Comparison of ENCODE assay signal across 8 cellular contexts in the genomic region with DNA sequence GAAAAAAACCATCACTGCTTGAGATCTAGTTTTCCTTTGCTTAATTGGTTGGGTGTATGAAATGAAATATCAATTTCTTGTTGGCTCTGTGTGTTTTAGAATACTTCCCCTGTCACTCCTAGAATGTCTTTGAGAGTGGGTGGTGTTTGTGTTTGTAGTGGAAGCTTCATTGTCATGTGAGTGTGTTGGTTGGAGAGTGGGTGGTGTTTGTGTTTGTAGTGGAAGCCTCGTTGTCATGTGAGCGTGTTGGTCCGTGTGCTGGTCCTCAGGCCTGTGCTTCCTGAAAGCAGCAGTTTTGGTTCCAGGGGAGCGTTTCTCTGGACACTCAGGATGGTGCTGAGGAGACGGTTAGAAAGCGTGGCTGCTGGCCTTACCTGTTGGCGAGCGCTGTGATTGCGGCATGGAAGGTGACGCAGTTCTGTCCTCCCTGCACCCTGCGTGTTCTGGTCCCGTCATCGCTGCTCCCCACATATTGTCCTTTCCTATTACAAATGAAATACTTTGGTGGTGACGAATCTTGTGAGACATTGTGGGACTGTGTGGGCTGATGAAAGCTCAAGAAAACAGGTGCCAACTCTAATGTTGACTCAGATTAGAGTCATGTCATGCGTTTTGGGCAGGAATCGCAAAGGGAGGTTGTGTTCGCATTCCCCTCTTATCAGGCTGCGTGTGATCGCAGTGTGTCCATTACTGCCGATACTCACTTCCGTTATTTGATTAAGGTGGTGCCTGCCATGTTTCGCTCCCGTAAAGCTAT. TPM values are rescaled to one million over a fixed set of nuclear protein-coding genes. Genes with fewer than 3 reads are reported as not detected.
DNase-seq lines count a peak whose midpoint lies in the region; ATAC-seq, FAIRE-seq and TF ChIP-seq lines count a peak whose summit lies in the region.

No MANE protein-coding gene starts in this region.

- no peak for TF ChIP-seq RAD21 in IMR-90 (IDR thresholded peaks at IDR 0.05; ENCODE audit: low read length)

- H3K4me3 ChIP-seq in IMR-90 (ENCODE audit: insufficient read depth, low read depth, low read length), result no peak overlapping the region
- H3K4me3 ChIP-seq in hepatocyte, result no peak overlapping the region
- H3K4me3 ChIP-seq in MM.1S (ENCODE audit: low read length), result no peak overlapping the region
- H3K4me3 ChIP-seq in tibial nerve, result no peak overlapping the region

- peak overlapping the region; percentile 44; the same call in 1 of the 2 replicates for H4K5ac ChIP-seq in IMR-90 (ENCODE audit: low read depth, low read length)

- in situ Hi-C loops in IMR-90 (cut with MboI; ENCODE audit: low sequenced_read_pairs), result no loop called here

- peak overlapping the region; percentile 72 for H2AK9ac ChIP-seq in IMR-90 (replicated peaks; ENCODE audit: low read depth, low read length, poor library complexity)

- DNase-seq in IMR-90 (peak; percentile 98), hepatocyte (ENCODE audit: low spot score) (no peak), D721Med (ENCODE audit: insufficient read length, low spot score) (no peak), MM.1S (no peak), SKM-1 treated with dmso at 0.1 percent for 144 hours (lab: John Stamatoyannopoulos, UW; ENCODE audit: unreplicated experiment) (no peak), tibial nerve (ENCODE audit: low spot score in 2 of 2) (no peak)
- DNase-seq in activated T-helper 2 cell treated with anti-CD3 and anti-CD28 coated beads, Interferon-gamma antibody, Interleukin-2, Interleukin-4, amounts not matched to agents 10 μg/mL and 5 μg/mL and 100 μg/mL, durations not matched to agents 14 hours and 24 hours and 36 hours (ENCODE audit: low spot score), result no peak
- DNase-seq in stimulated activated CD8-positive, alpha-beta memory T cell treated with anti-CD3 and anti-CD28 coated beads, Interleukin-15, amount 100 ng/mL, for 4 hours (ENCODE audit: low read depth in 2 of 2), result peak; percentile 19 to 47

- peak overlapping the region; percentile 0 for H3K4me3 Mint-ChIP-seq in activated T-helper 2 cell treated with anti-CD3 and anti-CD28 coated beads, Interferon-gamma antibody, Interleukin-2, Interleukin-4, amounts not matched to agents 10 μg/mL and 5 μg/mL and 100 μg/mL, durations not matched to agents 14 hours and 24 hours and 36 hours (ENCODE audit: low read depth)

- TF ChIP-seq CTCF in IMR-90 (conservative IDR thresholded peaks at IDR 0.05; ENCODE audit: low read depth, low read length) (no peak), hepatocyte (IDR thresholded peaks at IDR 0.05; ENCODE audit: poor library complexity) (no peak), D721Med (IDR thresholded peaks at IDR 0.05; ENCODE audit: insufficient read depth, missing control alignments) (no peak), MM.1S (IDR thresholded peaks at IDR 0.05; ENCODE audit: low read length) (no peak), tibial nerve (IDR thresholded peaks at IDR 0.05) (no peak)

- no TSS peak for BruUV-seq in IMR-90 (replicated peaks; lab: Mats Ljungman, UMichigan)

- H3K9me3 Mint-ChIP-seq in activated T-helper 2 cell treated with anti-CD3 and anti-CD28 coated beads, Interferon-gamma antibody, Interleukin-2, Interleukin-4, amounts not matched to agents 10 μg/mL and 5 μg/mL and 100 μg/mL, durations not matched to agents 14 hours and 24 hours and 36 hours, result no peaks in the 10 kb centered on the region

- peaks cover 22% of the 10 kb centered on the region for H3K36me3 ChIP-seq in IMR-90 (ENCODE audit: control insufficient read depth, insufficient read depth, low read length)
- H3K36me3 ChIP-seq in hepatocyte (replicated peaks; ENCODE audit: insufficient read depth, low read depth), result no peaks in the 10 kb centered on the region
- peaks cover 3% of the 10 kb centered on the region; the same call in 1 of the 2 replicates for H3K36me3 ChIP-seq in MM.1S (replicated peaks; ENCODE audit: insufficient read depth, low read length)
- peaks cover 0 to 40% (median 7%) of the 10 kb centered on the region in 3 donors for H3K36me3 ChIP-seq in tibial nerve

- H3K4me2 ChIP-seq in IMR-90 (ENCODE audit: low read depth, low read length) (peak overlapping the region; percentile 33; the same call in 1 of the 2 replicates), hepatocyte (no peak overlapping the region), MM.1S (ENCODE audit: low read depth, low read length) (no peak overlapping the region)

- peak overlapping the region; percentile 80 for H4K91ac ChIP-seq in IMR-90 (ENCODE audit: insufficient read depth, low read depth, low read length)

- H3K4me1 Mint-ChIP-seq in activated T-helper 2 cell treated with anti-CD3 and anti-CD28 coated beads, Interferon-gamma antibody, Interleukin-2, Interleukin-4, amounts not matched to agents 10 μg/mL and 5 μg/mL and 100 μg/mL, durations not matched to agents 14 hours and 24 hours and 36 hours (ENCODE audit: low read depth), result peaks cover 40% of the 10 kb centered on the region

- H3K79me2 ChIP-seq in hepatocyte (peaks cover 90% of the 10 kb centered on the region), MM.1S (ENCODE audit: low read length) (peaks cover 32% of the 10 kb centered on the region)

- intact Hi-C loops in IMR-90 (cut with micrococcal nuclease), result no loop called here
- intact Hi-C loops in activated T-helper 2 cell treated with anti-CD3 and anti-CD28 coated beads, Interferon-gamma antibody, Interleukin-2, Interleukin-4, amounts not matched to agents 10 μg/mL and 5 μg/mL and 100 μg/mL, durations not matched to agents 14 hours and 24 hours and 36 hours (cut with micrococcal nuclease), result no loop called here

- peak overlapping the region; percentile 8 to 80; a peak in 3 of 4 replicates for H4K8ac ChIP-seq in IMR-90 (ENCODE audit: low read depth in 2 of 2, low read length in 2 of 2)

- H3F3A ChIP-seq in MM.1S (ENCODE audit: insufficient read depth, low read length), result no peaks in the 10 kb centered on the region

- no peaks in the 10 kb centered on the region for H3K27me3 Mint-ChIP-seq in activated T-helper 2 cell treated with anti-CD3 and anti-CD28 coated beads, Interferon-gamma antibody, Interleukin-2, Interleukin-4, amounts not matched to agents 10 μg/mL and 5 μg/mL and 100 μg/mL, durations not matched to agents 14 hours and 24 hours and 36 hours (ENCODE audit: low read depth)

- H3K56ac ChIP-seq in IMR-90 (ENCODE audit: extremely low read depth, insufficient read depth, low read length), result peak overlapping the region; percentile 51

- peaks cover 18 to 51% of the 10 kb centered on the region in 2 experiments; a peak in 3 of 4 replicates for H3K79me1 ChIP-seq in IMR-90 (ENCODE audit: low read depth in 1 of 2, low read length in 2 of 2)

- TF ChIP-seq POLR2A in IMR-90 (IDR thresholded peaks at IDR 0.05; ENCODE audit: low read depth, low read length), result no peak
- TF ChIP-seq POLR2A in tibial nerve (IDR thresholded peaks at IDR 0.05), result no peak

- peaks cover 78% of the 10 kb centered on the region for H3K36me3 Mint-ChIP-seq in activated T-helper 2 cell treated with anti-CD3 and anti-CD28 coated beads, Interferon-gamma antibody, Interleukin-2, Interleukin-4, amounts not matched to agents 10 μg/mL and 5 μg/mL and 100 μg/mL, durations not matched to agents 14 hours and 24 hours and 36 hours (ENCODE audit: low read depth)

- H3K27me3 ChIP-seq in IMR-90 (ENCODE audit: control insufficient read depth, insufficient read depth, low read length) (no peaks in the 10 kb centered on the region), hepatocyte (no peaks in the 10 kb centered on the region), MM.1S (replicated peaks; ENCODE audit: insufficient read depth, low read length) (no peaks in the 10 kb centered on the region), tibial nerve (no peaks in the 10 kb centered on the region)

- no peak for FAIRE-seq in D721Med (lab: Jason Lieb, UNC)

- peak overlapping the region; percentile 86 for H2AK5ac ChIP-seq in IMR-90 (ENCODE audit: low read depth, low read length)

- H2BK5ac ChIP-seq in IMR-90 (ENCODE audit: low read depth, low read length, poor library complexity, severe bottlenecking), result peak overlapping the region; percentile 99

- H3K9me1 ChIP-seq in IMR-90 (ENCODE audit: insufficient read depth, low read length), result peaks cover 29% of the 10 kb centered on the region

- WGBS in IMR-90 (ENCODE audit: extremely low coverage in 2 of 2, insufficient read length in 1 of 2), 2 experiments, result 87% methylated on average over 5 of the region's 23 CpGs; no CpG with 5 or more reads in 1 of the 2 experiments
- 80% methylated on average over 23 of the region's 23 CpGs for WGBS in hepatocyte (ENCODE audit: low lambda C conversion rate, missing lambda C conversion rate)
- 66 to 78% methylated on average over 23 of the region's 23 CpGs for WGBS in tibial nerve, 2 donors

- CTCF ChIA-PET in IMR-90 (lab: Yijun Ruan, JAX), result interaction anchor here (0.5 to 1.8 kb wide), 3 partner anchors 68 to 180 kb away, joined by 3 to 5 read pairs (median 5); no protein-coding TSS in a partner anchor

- H3K14ac ChIP-seq in IMR-90 (replicated peaks; ENCODE audit: low read depth, low read length), result peak overlapping the region; percentile 76

- ATAC-seq in IMR-90 (ENCODE audit: low read depth), result peak; percentile 56

- no peak overlapping the region for H3K9ac ChIP-seq in IMR-90 (ENCODE audit: low read depth, low read length)
- no peak overlapping the region for H3K9ac ChIP-seq in MM.1S (ENCODE audit: low read length)

- H3K9me3 ChIP-seq in IMR-90 (ENCODE audit: control insufficient read depth, insufficient read depth, low read length) (no peaks in the 10 kb centered on the region), hepatocyte (ENCODE audit: low read depth) (no peaks in the 10 kb centered on the region), MM.1S (replicated peaks; ENCODE audit: insufficient read depth, low read length) (no peaks in the 10 kb centered on the region), tibial nerve (no peaks in the 10 kb centered on the region)

- peak overlapping the region; percentile 38 for H2AFZ ChIP-seq in IMR-90 (replicated peaks; ENCODE audit: low read length, poor library complexity)
- H2AFZ ChIP-seq in hepatocyte, result no peak overlapping the region
- H2AFZ ChIP-seq in MM.1S (ENCODE audit: low read length), result no peak overlapping the region

- H3K9me2 ChIP-seq in hepatocyte (replicated peaks; ENCODE audit: insufficient read depth) (no peaks in the 10 kb centered on the region), MM.1S (replicated peaks; ENCODE audit: insufficient read depth, low read length) (no peaks in the 10 kb centered on the region)

- peak overlapping the region; percentile 80 for H3K4ac ChIP-seq in IMR-90 (ENCODE audit: low read depth, low read length)

- H3K23ac ChIP-seq in IMR-90 (ENCODE audit: low read depth, low read length), result peak overlapping the region; percentile 76

- peak overlapping the region; percentile 36; the same call in 1 of the 2 replicates for H3K18ac ChIP-seq in IMR-90 (ENCODE audit: low read depth, low read length)

- peak overlapping the region; percentile 31 for H3K27ac Mint-ChIP-seq in activated T-helper 2 cell treated with anti-CD3 and anti-CD28 coated beads, Interferon-gamma antibody, Interleukin-2, Interleukin-4, amounts not matched to agents 10 μg/mL and 5 μg/mL and 100 μg/mL, durations not matched to agents 14 hours and 24 hours and 36 hours

- H3K27ac ChIP-seq in IMR-90 (ENCODE audit: insufficient read depth, low read length) (peak overlapping the region; percentile 22; the same call in 1 of the 2 replicates), hepatocyte (peak overlapping the region; percentile 66), MM.1S (ENCODE audit: low read length) (no peak overlapping the region), tibial nerve (peak overlapping the region in 2 of 4 donors; percentile 60)

- no peak for TF ChIP-seq EP300 in tibial nerve (IDR thresholded peaks at IDR 0.05)

- H4K20me1 ChIP-seq in IMR-90 (ENCODE audit: insufficient read depth, low read length), result peaks cover 25% of the 10 kb centered on the region
- H4K20me1 ChIP-seq in hepatocyte (ENCODE audit: insufficient read depth, poor library complexity, severe bottlenecking), result peaks cover 41% of the 10 kb centered on the region
- H4K20me1 ChIP-seq in MM.1S (ENCODE audit: insufficient read depth, low read length), result no peaks in the 10 kb centered on the region

- H2BK20ac ChIP-seq in IMR-90 (ENCODE audit: low read depth, low read length), result peak overlapping the region; percentile 84

- POLR2A ChIA-PET in IMR-90 (lab: Charles Lee; ENCODE audit: unreplicated experiment), result no interaction called here

- peak overlapping the region; percentile 6; the same call in 1 of the 3 replicates for H2BK15ac ChIP-seq in IMR-90 (ENCODE audit: low read depth, low read length)

- dilution Hi-C loops in IMR-90 (cut with HindIII; ENCODE audit: low sequenced_read_pairs, unreplicated experiment), result no loop called here

- H3K4me1 ChIP-seq in IMR-90 (ENCODE audit: control insufficient read depth, insufficient read depth, low read length) (peaks cover 27% of the 10 kb centered on the region), hepatocyte (ENCODE audit: insufficient read depth) (no peaks in the 10 kb centered on the region), MM.1S (ENCODE audit: low read length) (no peaks in the 10 kb centered on the region), tibial nerve (peaks cover 0 to 40% (median 9%) of the 10 kb centered on the region in 4 donors)

- peak overlapping the region; percentile 90 for H2BK120ac ChIP-seq in IMR-90 (ENCODE audit: low read depth, low read length)

RNA-seq across cellular contexts. Expression of gene ASB1, which starts 12.5 kb away (rescaled TPM):
- total RNA-seq in IMR-90 (2012; rRNA removed) (21.4 and 23.5 TPM in 2 replicates), hepatocyte (13.0 and 19.3 TPM in 2 replicates), tibial nerve (10 to 100 TPM; 21.3 to 26.0 (median 24.2) TPM)
- polyA plus RNA-seq in IMR-90 (2012; rRNA removed) (37.3 and 39.6 TPM in 2 replicates), hepatocyte (27.9 and 30.1 TPM in 2 replicates)
- 29.3 and 37.4 TPM in 2 replicates for polyA plus RNA-seq in IMR-90 (2012; cell fraction: cytosol; rRNA removed)
- 61.9 and 87.8 TPM in 2 replicates for polyA plus RNA-seq in IMR-90 (2012; cell fraction: nucleus; rRNA removed; ENCODE audit: low replicate concordance)
- 36.3 and 37.4 TPM in 2 replicates for total RNA-seq in activated T-helper 2 cell treated with anti-CD3 and anti-CD28 coated beads, Interferon-gamma antibody, Interleukin-2, Interleukin-4, amounts not matched to agents 10 μg/mL and 5 μg/mL and 100 μg/mL, durations not matched to agents 14 hours and 24 hours and 36 hours

Comparison
In these comparisons a context has a peak if more than half of its experiments do, and no peak if none do; other contexts are left out.
1. DNase-seq: peak in IMR-90 (single experiment) and stimulated activated CD8-positive, alpha-beta memory T cell treated with anti-CD3 and anti-CD28 coated beads, Interleukin-15, amount 100 ng/mL, for 4 hours (2 of 2); none in activated T-helper 2 cell treated with anti-CD3 and anti-CD28 coated beads, Interferon-gamma antibody, Interleukin-2, Interleukin-4, amounts not matched to agents 10 μg/mL and 5 μg/mL and 100 μg/mL, durations not matched to agents 14 hours and 24 hours and 36 hours (single experiment), hepatocyte (single experiment), D721Med (single experiment), MM.1S (single experiment), SKM-1 treated with dmso at 0.1 percent for 144 hours (single experiment) and tibial nerve (0 of 2).